In genomic region chr1:43536196-43536863, GRCh38 we compare ENCODE assay signal across 1 cellular context.
TF ChIP-seq lines count a peak whose summit lies in the region.

No MANE protein-coding gene starts in this region.

TF ChIP-seq in WTC11, 78 proteins besides CTCF, POLR2A, EP300 and RAD21 (continued from another document):
- TF ChIP-seq SP1 (CRISPR knock-in tag; conservative IDR thresholded peaks at IDR 0.05) (no peak), SOX15 (CRISPR knock-in tag; IDR thresholded peaks at IDR 0.05) (no peak), ESRRA (CRISPR knock-in tag; IDR thresholded peaks at IDR 0.05; ENCODE audit: borderline replicate concordance) (no peak), ZNF671 (CRISPR knock-in tag; IDR thresholded peaks at IDR 0.05) (no peak), EMX1 (CRISPR knock-in tag; IDR thresholded peaks at IDR 0.05) (no peak), OVOL2 (CRISPR knock-in tag; IDR thresholded peaks at IDR 0.05; ENCODE audit: borderline replicate concordance) (no peak), MYBL2 (CRISPR knock-in tag; IDR thresholded peaks at IDR 0.05) (no peak), CDX4 (CRISPR knock-in tag; IDR thresholded peaks at IDR 0.05; ENCODE audit: borderline replicate concordance) (no peak), ZNF416 (CRISPR knock-in tag; IDR thresholded peaks at IDR 0.05) (no peak), ZNF121 (CRISPR knock-in tag; IDR thresholded peaks at IDR 0.05) (no peak)
- TF ChIP-seq, protein P1, sequence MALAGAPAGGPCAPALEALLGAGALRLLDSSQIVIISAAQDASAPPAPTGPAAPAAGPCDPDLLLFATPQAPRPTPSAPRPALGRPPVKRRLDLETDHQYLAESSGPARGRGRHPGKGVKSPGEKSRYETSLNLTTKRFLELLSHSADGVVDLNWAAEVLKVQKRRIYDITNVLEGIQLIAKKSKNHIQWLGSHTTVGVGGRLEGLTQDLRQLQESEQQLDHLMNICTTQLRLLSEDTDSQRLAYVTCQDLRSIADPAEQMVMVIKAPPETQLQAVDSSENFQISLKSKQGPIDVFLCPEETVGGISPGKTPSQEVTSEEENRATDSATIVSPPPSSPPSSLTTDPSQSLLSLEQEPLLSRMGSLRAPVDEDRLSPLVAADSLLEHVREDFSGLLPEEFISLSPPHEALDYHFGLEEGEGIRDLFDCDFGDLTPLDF (CRISPR knock-in tag; IDR thresholded peaks at IDR 0.05) = no peak
TF ChIP-seq in WTC11: peak in this region for 0.
